Comparison of ENCODE assay signal across 8 cellular contexts in the genomic region with DNA sequence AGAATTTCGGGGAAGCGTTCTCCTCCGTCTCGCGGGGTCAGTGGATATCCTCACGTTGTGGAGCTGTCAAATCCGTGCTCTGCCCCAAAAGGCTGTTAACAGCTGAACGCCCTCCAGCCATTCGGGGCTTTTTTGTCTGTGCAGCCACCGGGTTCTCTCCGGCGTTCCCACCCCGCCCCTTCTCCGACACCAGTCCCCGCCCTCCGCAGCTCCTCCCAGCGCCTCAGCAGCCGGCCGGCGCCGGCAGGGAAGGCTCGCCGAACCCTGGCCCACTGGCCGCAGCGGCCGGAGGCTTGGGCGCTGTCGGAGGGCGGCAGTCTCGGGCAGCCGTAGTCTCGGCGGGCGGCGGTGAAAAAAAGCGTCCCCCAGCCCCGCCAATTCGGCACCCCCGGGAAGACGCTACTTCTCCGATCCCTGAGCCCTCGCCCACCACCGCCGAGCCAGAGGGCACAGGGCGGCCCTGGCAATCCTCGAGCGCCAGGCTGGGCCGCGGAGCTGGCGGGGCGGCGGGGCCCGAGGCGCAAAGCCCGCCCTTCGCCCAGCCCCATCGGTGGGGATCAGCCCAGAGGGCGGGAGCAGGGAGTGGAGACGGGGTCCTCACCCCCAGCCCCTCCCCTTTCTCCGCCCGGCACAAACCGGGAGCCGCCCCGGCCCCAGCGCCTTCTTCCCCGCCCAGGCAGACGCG. TPM values are rescaled to one million over a fixed set of nuclear protein-coding genes. Genes with fewer than 3 reads are reported as not detected.
DNase-seq lines count a peak whose midpoint lies in the region; ATAC-seq and TF ChIP-seq lines count a peak whose summit lies in the region.

A gene (minus strand): TSS at position 496 of the 685 bp plus-strand sequence. CDS start 773 bp downstream, outside the sequence.

- H3K9me3 ChIP-seq in IMR-90 (ENCODE audit: control insufficient read depth, insufficient read depth, low read length): no peaks in the 10 kb centered on the region
- no peaks in the 10 kb centered on the region for H3K9me3 ChIP-seq in PC-9 (ENCODE audit: insufficient read depth, low read depth)
- H3K9me3 ChIP-seq in mucosa of stomach (ENCODE audit: control insufficient read depth, low read length): no peaks in the 10 kb centered on the region

- intact Hi-C loops in IMR-90 (cut with micrococcal nuclease) (loop anchor here (1.0 to 5.0 kb wide), 3 partner anchors 288 to 534 kb away; a partner anchor contains a TSS), PC-9 (cut with micrococcal nuclease; ENCODE audit: unreplicated experiment) (loop anchor here (1.0 to 10.0 kb wide), 5 partner anchors 78 to 834 kb away; a partner anchor contains a TSS)

- BruUV-seq in IMR-90 (replicated peaks; lab: Mats Ljungman, UMichigan) (no TSS peak), PC-9 (replicated peaks; lab: Mats Ljungman, UMichigan) (TSS peak; percentile 46)

- H2AFZ ChIP-seq in IMR-90 (replicated peaks; ENCODE audit: low read length, poor library complexity): peak within 1 kb of the TSS; percentile 95
- peak within 1 kb of the TSS; percentile 99 for H2AFZ ChIP-seq in PC-9

- ATAC-seq in GM21529 (IDR thresholded peaks at IDR 0.05; ENCODE audit: unreplicated experiment): peak; percentile 64
- peak; percentile 92 for ATAC-seq in IMR-90 (ENCODE audit: low read depth)

- H3K4me3 ChIP-seq in IMR-90 (ENCODE audit: insufficient read depth, low read depth, low read length): peak within 1 kb of the TSS; percentile 76
- H3K4me3 ChIP-seq in PC-9: peak within 1 kb of the TSS; percentile 80
- H3K4me3 ChIP-seq in mucosa of stomach (ENCODE audit: low read length): peak within 1 kb of the TSS; percentile 31

- H3K9ac ChIP-seq in IMR-90 (ENCODE audit: low read depth, low read length) (peak within 1 kb of the TSS; percentile 93), mucosa of stomach (ENCODE audit: low read length) (peak within 1 kb of the TSS; percentile 74)

- peak within 1 kb of the TSS; percentile 97 for H3K14ac ChIP-seq in IMR-90 (replicated peaks; ENCODE audit: low read depth, low read length)

- H4K91ac ChIP-seq in IMR-90 (ENCODE audit: insufficient read depth, low read depth, low read length): peak within 1 kb of the TSS; percentile 83

- H2BK5ac ChIP-seq in IMR-90 (ENCODE audit: low read depth, low read length, poor library complexity, severe bottlenecking): peak within 1 kb of the TSS; percentile 89

- peaks cover 54% of the 10 kb centered on the region for H3K79me2 ChIP-seq in PC-9 (ENCODE audit: low read depth)

- peak; percentile 12; the same call in 1 of the 2 replicates for TF ChIP-seq RAD21 in IMR-90 (IDR thresholded peaks at IDR 0.05; ENCODE audit: low read length)

- peaks cover 5% of the 10 kb centered on the region; the same call in 1 of the 2 replicates for H3K9me1 ChIP-seq in IMR-90 (ENCODE audit: insufficient read depth, low read length)

- POLR2A ChIA-PET in IMR-90 (lab: Charles Lee; ENCODE audit: unreplicated experiment): interaction anchor here (0.6 to 0.9 kb wide), 3 partner anchors 14 to 534 kb away, joined by 3 read pairs; no protein-coding TSS in a partner anchor
- POLR2A ChIA-PET in PC-9 (lab: Charles Lee; ENCODE audit: unreplicated experiment): interaction anchor here (0.5 to 1.3 kb wide), 12 partner anchors 10 to 1111 kb away, joined by 3 to 12 read pairs (median 4); no protein-coding TSS in a partner anchor

- TF ChIP-seq CTCF in IMR-90 (conservative IDR thresholded peaks at IDR 0.05; ENCODE audit: low read depth, low read length) (no peak), PC-9 (conservative IDR thresholded peaks at IDR 0.05) (no peak)

- peak within 1 kb of the TSS; percentile 90 to 97 for H4K8ac ChIP-seq in IMR-90 (ENCODE audit: low read depth in 2 of 2, low read length in 2 of 2)

- H3K27me3 ChIP-seq in IMR-90 (ENCODE audit: control insufficient read depth, insufficient read depth, low read length) (no peaks in the 10 kb centered on the region), PC-9 (ENCODE audit: insufficient read depth, low read depth) (no peaks in the 10 kb centered on the region), mucosa of stomach (ENCODE audit: control insufficient read depth, insufficient read depth, low read length) (no peaks in the 10 kb centered on the region)

- no peaks in the 10 kb centered on the region for H3K36me3 ChIP-seq in IMR-90 (ENCODE audit: control insufficient read depth, insufficient read depth, low read length)
- H3K36me3 ChIP-seq in PC-9 (ENCODE audit: low read depth): no peaks in the 10 kb centered on the region
- H3K36me3 ChIP-seq in mucosa of stomach (ENCODE audit: control insufficient read depth, insufficient read depth, low read length): no peaks in the 10 kb centered on the region

- H2AK5ac ChIP-seq in IMR-90 (ENCODE audit: low read depth, low read length): peak within 1 kb of the TSS; percentile 62; the same call in 1 of the 2 replicates

- 1% methylated on average over 19 of the region's 68 CpGs; no CpG with 5 or more reads in 1 of the 2 experiments for WGBS in IMR-90 (ENCODE audit: extremely low coverage in 2 of 2, insufficient read length in 1 of 2), 2 experiments

- H3K4me2 ChIP-seq in IMR-90 (ENCODE audit: low read depth, low read length) (peak within 1 kb of the TSS; percentile 100), PC-9 (peak within 1 kb of the TSS; percentile 91)

- H3K27ac ChIP-seq in IMR-90 (ENCODE audit: insufficient read depth, low read length) (peak within 1 kb of the TSS; percentile 89), PC-9 (peak within 1 kb of the TSS; percentile 90)

- H3K4ac ChIP-seq in IMR-90 (ENCODE audit: low read depth, low read length): peak within 1 kb of the TSS; percentile 84

- peak within 1 kb of the TSS; percentile 73 for H2AK9ac ChIP-seq in IMR-90 (replicated peaks; ENCODE audit: low read depth, low read length, poor library complexity)

- peak within 1 kb of the TSS; percentile 71 for H3K18ac ChIP-seq in IMR-90 (ENCODE audit: low read depth, low read length)

- H2BK15ac ChIP-seq in IMR-90 (ENCODE audit: low read depth, low read length): peak within 1 kb of the TSS; percentile 92; the same call in 2 of the 3 replicates

- H4K20me1 ChIP-seq in IMR-90 (ENCODE audit: insufficient read depth, low read length): peaks cover 7% of the 10 kb centered on the region; the same call in 1 of the 2 replicates
- H4K20me1 ChIP-seq in PC-9 (ENCODE audit: insufficient read depth): no peaks in the 10 kb centered on the region; the same call in 1 of the 2 replicates

- H3K4me1 ChIP-seq in IMR-90 (ENCODE audit: control insufficient read depth, insufficient read depth, low read length) (peaks cover 3% of the 10 kb centered on the region; the same call in 1 of the 2 replicates), PC-9 (replicated peaks; ENCODE audit: insufficient read depth) (peaks cover 36% of the 10 kb centered on the region), mucosa of stomach (ENCODE audit: control insufficient read depth, insufficient read depth, low read length) (no peaks in the 10 kb centered on the region)

- in situ Hi-C loops in IMR-90 (cut with MboI; ENCODE audit: low sequenced_read_pairs): no loop called here

- peak within 1 kb of the TSS; percentile 73 for H2BK20ac ChIP-seq in IMR-90 (ENCODE audit: low read depth, low read length)

- peak within 1 kb of the TSS; percentile 82 for H4K5ac ChIP-seq in IMR-90 (ENCODE audit: low read depth, low read length)

- peak within 1 kb of the TSS; percentile 95 for H3K23ac ChIP-seq in IMR-90 (ENCODE audit: low read depth, low read length)

- H3F3A ChIP-seq in PC-9 (ENCODE audit: insufficient read depth, low read depth): peaks cover 15% of the 10 kb centered on the region

- no peaks in the 10 kb centered on the region for H3K9me2 ChIP-seq in PC-9 (ENCODE audit: insufficient read depth)

- dilution Hi-C loops in IMR-90 (cut with HindIII; ENCODE audit: low sequenced_read_pairs, unreplicated experiment): no loop called here

- TF ChIP-seq POLR2A in IMR-90 (IDR thresholded peaks at IDR 0.05; ENCODE audit: low read depth, low read length) (peak; percentile 93), erythroblast (IDR thresholded peaks at IDR 0.05; ENCODE audit: low read length) (peak; percentile 83)

- peaks cover 35 to 69% of the 10 kb centered on the region in 2 experiments for H3K79me1 ChIP-seq in IMR-90 (ENCODE audit: low read depth in 1 of 2, low read length in 2 of 2)

- H3K56ac ChIP-seq in IMR-90 (ENCODE audit: extremely low read depth, insufficient read depth, low read length): peak within 1 kb of the TSS; percentile 99

- peak within 1 kb of the TSS; percentile 84 for H2BK120ac ChIP-seq in IMR-90 (ENCODE audit: low read depth, low read length)

- CTCF ChIA-PET in IMR-90 (lab: Yijun Ruan, JAX) (interaction anchor here (0.7 kb wide), 2 partner anchors 13 to 944 kb away, joined by 3 read pairs; no protein-coding TSS in a partner anchor), PC-9 (lab: Charles Lee) (interaction anchor here (0.6 to 0.7 kb wide), 4 partner anchors 17 to 1085 kb away, joined by 3 to 5 read pairs (median 4); a partner anchor contains a TSS)

- DNase-seq in DMS153 treated with DMSO at 0.1 percent for 48 hours (lab: John Stamatoyannopoulos, UW; ENCODE audit: unreplicated experiment): peak; percentile 70
- DNase-seq in IMR-90: peak; percentile 89
- peak; percentile 79 to 98 for DNase-seq in PC-9
- peak; percentile 82 for DNase-seq in activated T-cell treated with anti-CD3 and anti-CD28 coated beads, Interleukin-2, amount 50 U/mL, for 1 hour
- DNase-seq in erythroblast (lab: John Stamatoyannopoulos, UW): peak; percentile 91 to 93
- peak; percentile 97 for DNase-seq in stimulated activated CD8-positive, alpha-beta memory T cell treated with anti-CD3 and anti-CD28 coated beads, Interleukin-4, amount 100 ng/mL, for 48 hours

TF ChIP-seq in IMR-90, 13 proteins besides CTCF, POLR2A, EP300 and RAD21:
- TF ChIP-seq FOS (IDR thresholded peaks at IDR 0.05; ENCODE audit: low read depth, low read length): no peak
- TF ChIP-seq MXI1 (IDR thresholded peaks at IDR 0.05; ENCODE audit: borderline replicate concordance, low read depth, low read length): peak; percentile 67; the same call in 1 of the 2 replicates
- TF ChIP-seq MAZ (IDR thresholded peaks at IDR 0.05; ENCODE audit: borderline replicate concordance, low read depth, low read length): peak; percentile 90; the same call in 1 of the 2 replicates
- TF ChIP-seq CHD1 (IDR thresholded peaks at IDR 0.05; ENCODE audit: low read depth, low read length): 0 out of 2 replicates have a peak, but pooled peaks have one; percentile 38
- TF ChIP-seq BHLHE40 (IDR thresholded peaks at IDR 0.05; ENCODE audit: low read depth, low read length): no peak

RNA-seq across cellular contexts. Expression of the gene that starts here (rescaled TPM):
- total RNA-seq in IMR-90 (2012; rRNA removed) (16.7 and 18.6 TPM in 2 replicates), PC-9 (2021) (6.1 and 6.5 TPM in 2 replicates)
- polyA plus RNA-seq in IMR-90 (2012; rRNA removed): 8.0 and 9.7 TPM in 2 replicates
- polyA plus RNA-seq in IMR-90 (2012; cell fraction: cytosol; rRNA removed): 2.1 and 3.0 TPM in 2 replicates
- polyA plus RNA-seq in IMR-90 (2012; cell fraction: nucleus; rRNA removed; ENCODE audit: low replicate concordance): 3.6 and 25.8 TPM in 2 replicates

Comparison
In these comparisons a context has a peak if more than half of its experiments do, and no peak if none do; other contexts are left out.
1. Peak in every context shown above with its lines: DNase-seq, ATAC-seq, H3K4me3 ChIP-seq and H3K27ac ChIP-seq.